ENCODE assay signal across 14 cellular contexts in the genomic region with DNA sequence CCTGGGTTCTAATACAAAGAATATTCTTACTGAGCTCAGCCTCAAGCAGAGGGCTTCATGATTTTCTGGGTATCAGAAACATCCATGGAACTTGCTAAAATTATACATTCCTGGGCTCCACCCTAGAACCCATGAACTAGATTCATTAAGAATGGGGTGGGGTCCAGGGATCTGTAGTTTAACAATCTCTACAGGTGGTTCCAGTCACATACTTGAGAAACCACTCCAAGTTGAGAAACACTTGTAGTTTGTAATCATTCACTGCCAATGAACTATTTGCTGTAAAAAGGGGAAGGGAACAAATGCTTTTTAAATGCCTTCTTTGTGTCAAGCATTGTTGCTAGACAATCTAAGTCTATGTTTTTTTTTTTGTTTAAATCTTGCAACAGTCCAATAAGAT.
"Had no signal": no experiment of that assay in that cellular context is flagged by ENCODE, and none has a peak within 500 bp of the region (broad histone marks: within the 10 kb centered on the region; RNA-seq: fewer than 3 reads in every experiment).

No MANE protein-coding gene starts in this region.

- H3K36me3 ChIP-seq: brain microvascular endothelial cell, tibial artery, WERI-Rb-1 had no signal

- H3K27ac ChIP-seq: brain microvascular endothelial cell, parathyroid adenoma, tibial artery, WERI-Rb-1 had no signal

- H3K4me3 ChIP-seq: tibial artery had no signal

- H3K4me3 Mint-ChIP-seq: activated T-cell treated with anti-CD3 and anti-CD28 coated beads, Interleukin-2, amount 50 U/mL, for 4 hours; T-helper 17 cell had no signal

- H2AFZ ChIP-seq: parathyroid adenoma had no signal

- H3K27ac Mint-ChIP-seq: activated naive CD4-positive, alpha-beta T cell treated with anti-CD3 and anti-CD28 coated beads, Interleukin-2, amount 50 U/mL, for 72 hours; T-helper 17 cell had no signal

- H3K9me3 ChIP-seq: tibial artery had no signal

- H3K79me2 ChIP-seq: parathyroid adenoma had no signal

- H3K4me1 ChIP-seq: parathyroid adenoma, tibial artery had no signal

- H3K27me3 Mint-ChIP-seq: T-helper 17 cell had no signal

- DNase-seq: activated CD4-positive, alpha-beta T cell treated with anti-CD3 and anti-CD28 coated beads, Interleukin-2, amount 50 U/mL, for 48 hours; activated gamma-delta T cell; activated T-cell treated with anti-CD3 and anti-CD28 coated beads, Interleukin-2, amount 50 U/mL, for 4 hours; brain microvascular endothelial cell; effector memory CD4-positive, alpha-beta T cell; foreskin melanocyte; midbrain; stimulated activated CD4-positive, alpha-beta T cell treated with anti-CD3 and anti-CD28 coated beads, Interleukin-12 subunit alpha, Interleukin-12 subunit beta, amount 100 ng/mL, for 4 hours; stimulated activated CD4-positive, alpha-beta T cell treated with anti-CD3 and anti-CD28 coated beads, Interleukin-2, amount 100 ng/mL, for 24 hours; T-helper 17 cell; tibial artery; WERI-Rb-1 had no signal

- H3K27me3 ChIP-seq: brain microvascular endothelial cell, tibial artery had no signal

- ATAC-seq: activated naive CD4-positive, alpha-beta T cell treated with anti-CD3 and anti-CD28 coated beads, Interleukin-2, amount 50 U/mL, for 72 hours; activated T-cell treated with anti-CD3 and anti-CD28 coated beads, Interleukin-2, amount 50 U/mL, for 4 hours; T-helper 17 cell had no signal
